27 cellular contexts compared by ENCODE assay signal in genomic region chr1:42433324-42433860, GRCh38. TPM values are rescaled to one million over a fixed set of nuclear protein-coding genes. Genes with fewer than 3 reads are reported as not detected.
"Had no signal": no experiment of that assay in that cellular context is flagged by ENCODE, and none has a peak within 500 bp of the region (broad histone marks: within the 10 kb centered on the region; RNA-seq: fewer than 3 reads in every experiment).

No MANE protein-coding gene starts in this region.

- H3K4me2 ChIP-seq: KMS-11, SK-N-SH had no signal

- H3K4me3 ChIP-seq: SJCRH30 had no signal

- H3K9me3 ChIP-seq: SJCRH30, SK-N-SH had no signal

- H3K27me3 Mint-ChIP-seq: activated naive CD8-positive, alpha-beta T cell treated with anti-CD3 and anti-CD28 coated beads, Interleukin-2, amount 50 U/mL, for 24 hours; brain had no signal

- H3K4me1 Mint-ChIP-seq: activated naive CD8-positive, alpha-beta T cell treated with anti-CD3 and anti-CD28 coated beads, Interleukin-2, amount 50 U/mL, for 24 hours had no signal

- DNase-seq: activated CD4-positive, alpha-beta T cell treated with anti-CD3 and anti-CD28 coated beads for 48 hours; activated CD4-positive, alpha-beta T cell treated with anti-CD3 and anti-CD28 coated beads, Interleukin-2, amount 50 U/mL, for 48 hours; activated CD4-positive, CD25-positive, alpha-beta regulatory T cell treated with anti-CD3 and anti-CD28 coated beads, Interleukin-2, amount 50 U/mL, for 72 hours; activated CD8-positive, alpha-beta memory T cell treated with anti-CD3 and anti-CD28 coated beads, Interleukin-2, amount 10 ng/mL, durations not matched to agents 7 days and 5 days; activated effector memory CD4-positive, alpha-beta T cell treated with anti-CD3 and anti-CD28 coated beads, Interleukin-2, amount 50 U/mL, for 16 hours; activated naive CD4-positive, alpha-beta T cell treated with Interleukin-2 at 50 U/mL for 16 hours; activated naive CD8-positive, alpha-beta T cell treated with anti-CD3 and anti-CD28 coated beads, Interleukin-2, amount 50 U/mL, for 24 hours; activated T-cell treated with anti-CD3 and anti-CD28 coated beads, Interleukin-2, amount 50 U/mL, for 4 hours; amygdala; cerebellar nuclear complex; NCI-H1092; NCI-H1417; NCI-H1694 treated with DMSO at 0.1 percent for 48 hours; NCI-H2029 treated with DMSO at 0.1 percent for 48 hours; NCI-H345; NCI-H510A; NCI-H526 treated with DMSO at 0.1 percent for 48 hours; SJCRH30; SK-N-SH had no signal

- H3K27ac Mint-ChIP-seq: activated CD8-positive, alpha-beta memory T cell treated with anti-CD3 and anti-CD28 coated beads, Interleukin-2, amount 10 ng/mL, durations not matched to agents 7 days and 5 days; activated naive CD4-positive, alpha-beta T cell treated with anti-CD3 and anti-CD28 coated beads, Interleukin-2, amount 50 U/mL, for 72 hours; activated naive CD8-positive, alpha-beta T cell treated with anti-CD3 and anti-CD28 coated beads, Interleukin-2, amount 50 U/mL, for 24 hours; brain; WTC11 had no signal

- H3K9me3 Mint-ChIP-seq: activated naive CD4-positive, alpha-beta T cell treated with anti-CD3 and anti-CD28 coated beads, Interleukin-2, amount 50 U/mL, for 72 hours; activated naive CD8-positive, alpha-beta T cell treated with anti-CD3 and anti-CD28 coated beads, Interleukin-2, amount 50 U/mL, for 24 hours; activated T-cell treated with anti-CD3 and anti-CD28 coated beads, Interleukin-2, amount 50 U/mL, for 4 hours had no signal

- H3K4me3 Mint-ChIP-seq: activated CD8-positive, alpha-beta memory T cell treated with anti-CD3 and anti-CD28 coated beads, Interleukin-2, amount 10 ng/mL, durations not matched to agents 7 days and 5 days; activated naive CD8-positive, alpha-beta T cell treated with anti-CD3 and anti-CD28 coated beads, Interleukin-2, amount 50 U/mL, for 24 hours; activated T-cell treated with anti-CD3 and anti-CD28 coated beads, Interleukin-2, amount 50 U/mL, for 4 hours; brain; WTC11 had no signal

- H3K27me3 ChIP-seq: SJCRH30 had no signal

- H3K9ac ChIP-seq: KMS-11, SK-N-SH had no signal

- H3K36me3 Mint-ChIP-seq: activated CD8-positive, alpha-beta memory T cell treated with anti-CD3 and anti-CD28 coated beads, Interleukin-2, amount 10 ng/mL, durations not matched to agents 7 days and 5 days; activated naive CD4-positive, alpha-beta T cell treated with anti-CD3 and anti-CD28 coated beads, Interleukin-2, amount 50 U/mL, for 72 hours; brain; WTC11 had no signal

- H3K36me3 ChIP-seq: SJCRH30 had no signal

- ATAC-seq: activated CD8-positive, alpha-beta memory T cell treated with anti-CD3 and anti-CD28 coated beads, Interleukin-2, amount 10 ng/mL, durations not matched to agents 7 days and 5 days; activated naive CD4-positive, alpha-beta T cell treated with anti-CD3 and anti-CD28 coated beads, Interleukin-2, amount 50 U/mL, for 72 hours; activated naive CD8-positive, alpha-beta T cell treated with anti-CD3 and anti-CD28 coated beads, Interleukin-2, amount 50 U/mL, for 24 hours; activated T-cell treated with anti-CD3 and anti-CD28 coated beads, Interleukin-2, amount 50 U/mL, for 4 hours; Right ventricle myocardium inferior had no signal

- H3K27ac ChIP-seq: KMS-11, SJCRH30 had no signal

RNA-seq across cellular contexts. Expression of gene ZMYND12, which starts 22.4 kb away (rescaled TPM):
- total RNA-seq: OCI-LY7; T-helper 1 cell treated with Interleukin-12 subunit alpha and Interleukin-12 subunit beta and Interleukin-4 antibody, amounts not matched to agents 30 ng/mL and 1 ng/mL, for 36 hours had no signal

RNA-seq across cellular contexts. Expression of gene RIMKLA, which starts 52.8 kb away (rescaled TPM):
- total RNA-seq: MCF 10A, OCI-LY7 had no signal
